Comparison of ENCODE assay signal across 8 cellular contexts in the genomic region with DNA sequence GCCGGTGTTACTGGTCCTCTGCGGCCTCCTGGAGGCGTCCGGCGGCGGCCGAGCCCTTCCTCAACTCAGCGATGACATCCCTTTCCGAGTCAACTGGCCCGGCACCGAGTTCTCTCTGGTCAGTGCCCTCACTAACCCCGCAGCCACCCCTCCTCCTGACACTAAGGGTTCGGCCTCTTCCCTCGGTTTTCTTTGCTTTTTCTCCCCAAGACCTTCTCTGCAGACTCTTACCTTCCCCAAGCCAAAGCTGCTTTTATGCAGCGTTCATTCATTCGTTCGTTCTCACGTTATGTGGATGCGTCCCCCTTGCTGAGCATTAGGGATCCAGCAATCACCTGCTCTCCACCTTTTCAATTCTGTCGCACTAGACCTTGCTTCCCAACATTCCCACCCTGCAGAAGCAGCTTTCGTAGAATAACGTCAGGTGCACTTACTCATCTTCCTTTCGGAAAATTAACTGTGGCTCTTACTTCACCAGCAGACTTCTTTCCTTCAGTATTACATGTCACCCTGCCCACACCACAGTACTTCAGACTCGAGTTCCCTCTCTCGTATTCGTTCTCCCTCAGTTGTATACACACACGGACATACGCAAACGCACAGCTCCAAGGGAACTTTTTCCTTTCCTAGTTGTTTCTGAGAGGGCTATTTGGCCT. TPM values are rescaled to one million over a fixed set of nuclear protein-coding genes. Genes with fewer than 3 reads are reported as not detected.
DNase-seq lines count a peak whose midpoint lies in the region; ATAC-seq and TF ChIP-seq lines count a peak whose summit lies in the region.

No MANE protein-coding gene starts in this region.

- CTCF ChIA-PET in Panc1 (lab: Charles Lee), result no interaction called here

- in situ Hi-C loops in Panc1 (cut with HindIII; ENCODE audit: low pct_unique_long_range_greater_than_20kb, low sequenced_read_pairs), result no loop called here

- peak overlapping the region; percentile 95 to 99 (median 98) for H3K4me3 Mint-ChIP-seq in CD4-positive, CD25-positive, alpha-beta regulatory T cell

- H3K4me1 ChIP-seq in CD4-positive, CD25-positive, alpha-beta regulatory T cell (ENCODE audit: control insufficient read depth, insufficient read depth, low read length, poor library complexity, severe bottlenecking), result peaks cover 46% of the 10 kb centered on the region
- H3K4me1 ChIP-seq in Panc1 (ENCODE audit: control insufficient read depth, insufficient read depth, low read length), result peaks cover 21% of the 10 kb centered on the region
- peaks cover 13% of the 10 kb centered on the region for H3K4me1 ChIP-seq in thymus (ENCODE audit: control insufficient read depth, insufficient read depth, low read length)

- peak overlapping the region; percentile 76 for H3K27ac ChIP-seq in CD4-positive, CD25-positive, alpha-beta regulatory T cell (ENCODE audit: insufficient read depth, low read length, poor library complexity, severe bottlenecking)
- peak overlapping the region; percentile 94 for H3K27ac ChIP-seq in Panc1 (ENCODE audit: low read length)
- H3K27ac ChIP-seq in cingulate gyrus (ENCODE audit: low read depth, low read length), result peak overlapping the region; percentile 77
- peak overlapping the region; percentile 94 for H3K27ac ChIP-seq in thymus (ENCODE audit: low read depth)

- H3K4me3 ChIP-seq in CD4-positive, CD25-positive, alpha-beta regulatory T cell (ENCODE audit: low read depth, low read length), result peak overlapping the region; percentile 96
- H3K4me3 ChIP-seq in Panc1 (ENCODE audit: low read depth in 2 of 2, low read length in 2 of 2) (peak overlapping the region; percentile 96 to 97), lower leg skin (ENCODE audit: low read depth, poor library complexity, severe bottlenecking) (peak overlapping the region; percentile 85), thymus (ENCODE audit: low read length) (peak overlapping the region; percentile 77)

- peaks cover 27 to 68% (median 49%) of the 10 kb centered on the region in 4 donors for H3K4me1 Mint-ChIP-seq in CD4-positive, CD25-positive, alpha-beta regulatory T cell

- TF ChIP-seq CTCF in Panc1 (IDR thresholded peaks at IDR 0.05), result no peak
- no peak for TF ChIP-seq CTCF in lower leg skin (IDR thresholded peaks at IDR 0.05)

- H3K9me3 ChIP-seq in CD4-positive, CD25-positive, alpha-beta regulatory T cell (ENCODE audit: control insufficient read depth in 2 of 2, low read length in 2 of 2), result no peaks in the 10 kb centered on the region
- no peaks in the 10 kb centered on the region for H3K9me3 ChIP-seq in Panc1 (ENCODE audit: control insufficient read depth, insufficient read depth, low read depth, low read length)
- H3K9me3 ChIP-seq in thymus (ENCODE audit: control insufficient read depth), result no peaks in the 10 kb centered on the region

- H3K36me3 ChIP-seq in CD4-positive, CD25-positive, alpha-beta regulatory T cell (ENCODE audit: control insufficient read depth, insufficient read depth, low read length), result peaks cover 2% of the 10 kb centered on the region
- H3K36me3 ChIP-seq in Panc1 (ENCODE audit: control insufficient read depth, insufficient read depth, low read length) (peaks cover 4% of the 10 kb centered on the region; the same call in 1 of the 2 replicates), thymus (ENCODE audit: control insufficient read depth, insufficient read depth) (no peaks in the 10 kb centered on the region)

- H3K27ac Mint-ChIP-seq in CD4-positive, CD25-positive, alpha-beta regulatory T cell, result peak overlapping the region; percentile 98 to 99 (median 99)

- H3K27me3 Mint-ChIP-seq in CD4-positive, CD25-positive, alpha-beta regulatory T cell, result no peaks in the 10 kb centered on the region

- intact Hi-C loops in Panc1 (cut with micrococcal nuclease; ENCODE audit: unreplicated experiment) (no loop called here), lower leg skin (cut with DNase I; ENCODE audit: low total_unique reads) (no loop called here)

- WGBS in lower leg skin, 2 donors, result 0% methylated on average over 27 to 29 of the region's 29 CpGs
- under 1% methylated on average over 29 of the region's 29 CpGs for WGBS in thymus

- POLR2A ChIA-PET in Panc1 (lab: Charles Lee), result no interaction called here

- no peak for TF ChIP-seq POLR2A in lower leg skin (IDR thresholded peaks at IDR 0.05)

- no peak for ATAC-seq in CD4-positive, CD25-positive, alpha-beta regulatory T cell (ENCODE audit: low read depth in 2 of 2)
- peak; percentile 58 for ATAC-seq in GM18909 (IDR thresholded peaks at IDR 0.05; ENCODE audit: poor library complexity, unreplicated experiment)
- ATAC-seq in HG03103 (IDR thresholded peaks at IDR 0.05; ENCODE audit: low read depth, unreplicated experiment), result peak; percentile 34
- peak; percentile 87 for ATAC-seq in Panc1

- DNase-seq in CD4-positive, CD25-positive, alpha-beta regulatory T cell, result peak in 2 of 3 donors; percentile 11 to 42
- DNase-seq in Panc1 (ENCODE audit: low read depth, low spot score) (no peak), lower leg skin (ENCODE audit: low spot score in 2 of 2) (no peak), mucosa of gallbladder (ENCODE audit: low spot score) (no peak)

- no peaks in the 10 kb centered on the region for H3K27me3 ChIP-seq in CD4-positive, CD25-positive, alpha-beta regulatory T cell (ENCODE audit: control insufficient read depth, insufficient read depth, low read length)
- H3K27me3 ChIP-seq in Panc1 (ENCODE audit: control insufficient read depth, insufficient read depth, low read length) (no peaks in the 10 kb centered on the region), thymus (ENCODE audit: control insufficient read depth, insufficient read depth) (no peaks in the 10 kb centered on the region)

- BruUV-seq in Panc1 (replicated peaks; lab: Mats Ljungman, UMichigan), result no TSS peak

- H3K9me3 Mint-ChIP-seq in CD4-positive, CD25-positive, alpha-beta regulatory T cell, result peaks cover 0 to 2% (median 0%) of the 10 kb centered on the region in 7 donors

- peaks cover 8% of the 10 kb centered on the region for H3K36me3 Mint-ChIP-seq in CD4-positive, CD25-positive, alpha-beta regulatory T cell

RNA-seq across cellular contexts. Expression of a gene that starts 0.5 kb away (rescaled TPM):
- total RNA-seq in CD4-positive, CD25-positive, alpha-beta regulatory T cell, result 18.0 TPM
- 10 to 100 TPM; 24.5 to 27.3 (median 26.0) TPM for polyA plus RNA-seq in CD4-positive, CD25-positive, alpha-beta regulatory T cell
- total RNA-seq in Panc1 (2021; ENCODE audit: unreplicated experiment) (43.9 TPM), lower leg skin (10 to 100 TPM; 15.6 to 60.1 (median 30.7) TPM), mucosa of gallbladder (50.5 TPM)
- polyA plus RNA-seq in Panc1 (2012; ENCODE audit: insufficient read length), result 27.7 TPM
- 34.4 TPM for polyA plus RNA-seq in thymus

RNA-seq across cellular contexts. Expression of a gene that starts 0.6 kb away (rescaled TPM):
- total RNA-seq in CD4-positive, CD25-positive, alpha-beta regulatory T cell, result 38.7 TPM
- polyA plus RNA-seq in CD4-positive, CD25-positive, alpha-beta regulatory T cell, result 10 to 100 TPM; 15.8 to 26.7 (median 19.3) TPM
- total RNA-seq in Panc1 (2021; ENCODE audit: unreplicated experiment), result 12.9 TPM
- 8.2 TPM for polyA plus RNA-seq in Panc1 (2012; ENCODE audit: insufficient read length)
- total RNA-seq in lower leg skin, result 10 to 100 TPM; 11.0 to 21.1 (median 17.6) TPM
- 25.1 TPM for polyA plus RNA-seq in thymus
- 18.7 TPM for total RNA-seq in mucosa of gallbladder

RNA-seq across cellular contexts. Expression of a gene that starts 19.8 kb away (rescaled TPM):
- 1.2 TPM for total RNA-seq in CD4-positive, CD25-positive, alpha-beta regulatory T cell
- polyA plus RNA-seq in CD4-positive, CD25-positive, alpha-beta regulatory T cell, result 1 to 10 TPM; 3.1 to 5.5 (median 4.7) TPM
- 7.6 TPM for total RNA-seq in Panc1 (2021; ENCODE audit: unreplicated experiment)
- polyA plus RNA-seq in Panc1 (2012; ENCODE audit: insufficient read length), result 2.6 TPM
- total RNA-seq in lower leg skin, result 1 to 10 TPM in 3 of 4 donors, under 1 TPM in 1; 0.76 to 1.9 (median 1.4) TPM
- polyA plus RNA-seq in thymus, result 3.7 TPM
- total RNA-seq in mucosa of gallbladder, result 2.2 TPM

Comparison
In these comparisons a context has a peak if more than half of its experiments do, and no peak if none do; other contexts are left out.
1. ATAC-seq: peak in GM18909 (single experiment), HG03103 (single experiment) and Panc1 (single experiment); none in CD4-positive, CD25-positive, alpha-beta regulatory T cell (0 of 2).
2. DNase-seq: peak in CD4-positive, CD25-positive, alpha-beta regulatory T cell (2 of 3); none in Panc1 (single experiment), lower leg skin (0 of 2) and mucosa of gallbladder (single experiment).
3. Peak in every context shown above with its lines, with median percentiles within 50 percentile points of each other: H3K27ac ChIP-seq and H3K4me3 ChIP-seq.